Comparison of ENCODE assay signal across 20 cellular contexts in the genomic region with DNA sequence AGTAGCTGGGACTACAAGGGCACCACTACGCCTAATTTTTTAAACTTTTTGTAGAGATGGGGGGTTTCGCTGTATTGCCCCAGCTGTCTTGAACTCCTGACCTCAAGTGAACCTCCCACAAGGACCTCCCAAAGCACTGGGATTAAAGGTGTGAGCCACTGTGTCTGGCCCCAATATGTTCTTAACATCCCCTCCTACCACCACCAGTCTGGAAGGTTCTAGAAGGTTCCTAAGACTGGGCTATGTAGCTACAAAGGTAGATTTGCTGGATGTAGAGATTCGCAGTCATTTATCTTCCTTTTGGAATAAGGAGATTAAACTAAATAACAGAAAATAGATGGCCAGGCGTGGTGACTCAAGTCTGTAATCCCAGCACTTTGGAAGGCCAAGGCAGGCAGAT. TPM values are rescaled to one million over a fixed set of nuclear protein-coding genes. Genes with fewer than 3 reads are reported as not detected.
DNase-seq lines count a peak whose midpoint lies in the region; ATAC-seq, FAIRE-seq and TF ChIP-seq lines count a peak whose summit lies in the region.
"Had no signal": no experiment of that assay in that cellular context is flagged by ENCODE, and none has a peak within 500 bp of the region (broad histone marks: within the 10 kb centered on the region; RNA-seq: fewer than 3 reads in every experiment).

No MANE protein-coding gene starts in this region.

- H4K20me1 ChIP-seq in K562 (replicated peaks; ENCODE audit: control insufficient read depth, insufficient read depth, low read length): no peaks in the 10 kb centered on the region

- H3K4me1 ChIP-seq in cardiac muscle cell (ENCODE audit: low read depth) (peaks cover 9% of the 10 kb centered on the region), K562 (replicated peaks in 1 of 2; ENCODE audit: control insufficient read depth in 2 of 2, insufficient read depth in 2 of 2, low read length in 2 of 2) (peaks cover 15 to 31% of the 10 kb centered on the region in 2 experiments)

- intact Hi-C loops in cardiac septum (cut with DNase I): no loop called here
- intact Hi-C loops in K562 (cut with micrococcal nuclease): no loop called here

- ATAC-seq in K562 (no peak), HG03196 (IDR thresholded peaks at IDR 0.05; ENCODE audit: unreplicated experiment) (no peak)
- ATAC-seq: A549; CD8-positive, alpha-beta T cell had no signal

- DNase-seq in cardiac muscle cell (ENCODE audit: low read depth in 1 of 2, low spot score in 1 of 2): no peak
- DNase-seq in cardiac septum (ENCODE audit: low spot score): no peak
- DNase-seq in K562 (ENCODE audit: extremely low read depth in 1 of 4, low spot score in 3 of 4): no peak
- DNase-seq in SIG-M5 (lab: John Stamatoyannopoulos, UW): no peak
- DNase-seq: AML-193; Caco-2; Calu3; CD4-positive, alpha-beta T cell; CD8-positive, alpha-beta T cell; DMS79 treated with DMSO at 0.1 percent for 48 hours; GF-D8 had no signal

- TF ChIP-seq CTCF in cardiac muscle cell (IDR thresholded peaks at IDR 0.05; ENCODE audit: low read depth, low read length) (no peak), K562 (IDR thresholded peaks at IDR 0.05 in 2 of 3, conservative IDR thresholded peaks at IDR 0.05 in 1 of 3; ENCODE audit: insufficient read depth in 2 of 3, low read depth in 1 of 3, low read length in 3 of 3) (no peak)

- H3K79me2 ChIP-seq in K562 (ENCODE audit: control insufficient read depth, insufficient read depth, low read length): no peaks in the 10 kb centered on the region

- no peak overlapping the region for H3K4me3 ChIP-seq in cardiac muscle cell
- no peak overlapping the region for H3K4me3 ChIP-seq in K562
- H3K4me3 ChIP-seq: A549; BLaER1 treated with 17β-estradiol and CSF1 and Interleukin-3, amounts not matched to agents 10 nM and 100 nM had no signal

- H3K4me2 ChIP-seq in K562 (ENCODE audit: insufficient read depth, low read length): no peak overlapping the region
- H3K4me2 ChIP-seq: A549; BLaER1 treated with 17β-estradiol and CSF1 and Interleukin-3, amounts not matched to agents 10 nM and 100 nM had no signal

- TF ChIP-seq POLR2A in K562 (conservative IDR thresholded peaks at IDR 0.05): no peak

- H3K36me3 ChIP-seq in cardiac muscle cell: no peaks in the 10 kb centered on the region
- no peaks in the 10 kb centered on the region; the same call in 2 of the 3 replicates for H3K36me3 ChIP-seq in K562 (ENCODE audit: control insufficient read depth, insufficient read depth, low read length)

- no peak for TF ChIP-seq EP300 in K562 (IDR thresholded peaks at IDR 0.05; ENCODE audit: low read length)

- H2AFZ ChIP-seq in K562 (ENCODE audit: low read depth, low read length): no peak overlapping the region

- H3K27ac ChIP-seq in cardiac muscle cell: peak overlapping the region; percentile 54
- H3K27ac ChIP-seq in K562 (ENCODE audit: extremely low read depth, low read depth, low read length): no peak overlapping the region
- H3K27ac ChIP-seq: 22Rv1; A549; BLaER1 treated with 17β-estradiol and CSF1 and Interleukin-3, amounts not matched to agents 10 nM and 100 nM; C4-2B had no signal

- POLR2A ChIA-PET in K562 (lab: Yijun Ruan, JAX): interaction anchor here (0.6 to 1.3 kb wide), 6 partner anchors 9 to 134 kb away, joined by 3 to 4 read pairs (median 4); partner anchors contain the start of genes FTL and PPP1R15A

- WGBS in K562 (ENCODE audit: insufficient coverage, low coverage, missing lambda C conversion rate): 89% methylated on average over 4 of the region's 4 CpGs

- no peak overlapping the region for H3K9ac ChIP-seq in K562 (ENCODE audit: insufficient read depth in 1 of 2, low read depth in 2 of 2, low read length in 2 of 2)
- H3K9ac ChIP-seq: BLaER1 treated with 17β-estradiol and CSF1 and Interleukin-3, amounts not matched to agents 10 nM and 100 nM had no signal

- H3K27me3 ChIP-seq in cardiac muscle cell (no peaks in the 10 kb centered on the region), K562 (ENCODE audit: control insufficient read depth in 2 of 2, insufficient read depth in 2 of 2, low read length in 2 of 2) (no peaks in the 10 kb centered on the region)
- H3K27me3 ChIP-seq: BLaER1 treated with 17β-estradiol and CSF1 and Interleukin-3, amounts not matched to agents 10 nM and 100 nM had no signal

- TF ChIP-seq RAD21 in K562 (CRISPR knock-in tag; conservative IDR thresholded peaks at IDR 0.05 in 1 of 2, IDR thresholded peaks at IDR 0.05 in 1 of 2): no peak

- FAIRE-seq in K562 (lab: Jason Lieb, UNC): peak; percentile 72
- FAIRE-seq: A549, D721Med, G401.6, GM12892, GM18507 had no signal

- CTCF ChIA-PET in K562 (lab: Yijun Ruan, JAX; ENCODE audit: low intra/inter-chr PET ratio): no interaction called here

- in situ Hi-C loops in K562 (cut with MboI): no loop called here

- no TSS peak for BruUV-seq in K562 (replicated peaks; lab: Mats Ljungman, UMichigan)

- H3K9me3 ChIP-seq in cardiac muscle cell (ENCODE audit: low read depth) (no peaks in the 10 kb centered on the region), K562 (replicated peaks; ENCODE audit: control insufficient read depth, insufficient read depth, low read depth, low read length) (no peaks in the 10 kb centered on the region)
- H3K9me3 ChIP-seq: A549; BLaER1 treated with 17β-estradiol and CSF1 and Interleukin-3, amounts not matched to agents 10 nM and 100 nM; Caco-2 had no signal

- peaks cover 2% of the 10 kb centered on the region for H3K9me1 ChIP-seq in K562 (ENCODE audit: control insufficient read depth, insufficient read depth, low read length)

RNA-seq across cellular contexts. Expression of gene HSD17B14, which starts 5.3 kb away (rescaled TPM):
- total RNA-seq in cardiac muscle cell: 27.5 and 43.1 TPM in 2 replicates
- polyA plus RNA-seq in cardiac muscle cell: 31.7 and 35.1 TPM in 2 replicates
- 1.9 TPM for total RNA-seq in cardiac septum
- total RNA-seq in K562 (2011; cell fraction: chromatin; rRNA removed; ENCODE audit: low replicate concordance): 0.70 and 1.7 TPM in 2 replicates
- 0.50 and 1.1 TPM in 2 replicates for total RNA-seq in K562 (2011; cell fraction: nucleolus; rRNA removed)
- 0.53 and 0.88 TPM in 2 replicates for total RNA-seq in K562 (2011; cell fraction: nucleoplasm; rRNA removed)
- total RNA-seq in K562 (2014; rRNA removed): 0.20 TPM in 1 of 2 replicates, not detected in the other
- not detected in 2 replicates for total RNA-seq in K562 (2014; rRNA removed; fragmentation: Illumina TruSeq; extraction: Trizol)
- total RNA-seq in K562 (2015; rRNA removed; fragmentation: Illumina TruSeq; extraction: Trizol): not detected in 2 replicates
- 0.16 TPM in 1 of 2 replicates, not detected in the other for total RNA-seq in K562 (2021)
- 0.20 TPM in 1 of 2 replicates, not detected in the other for polyA plus RNA-seq in K562 (2011; rRNA removed)
- 0.19 and 0.22 TPM in 2 replicates for polyA plus RNA-seq in K562 (2011; cell fraction: cytosol; rRNA removed)
- 0.60 and 1.2 TPM in 2 replicates for polyA plus RNA-seq in K562 (2011; cell fraction: nucleus; rRNA removed)
- polyA plus RNA-seq in K562 (2012): 0.21 and 1.0 TPM in 2 replicates
- not detected in 2 replicates for polyA plus RNA-seq in K562 (2014; fragmentation: Illumina TruSeq; extraction: Trizol)
- not detected for polyA plus RNA-seq in K562 (2014; fragmentation: Nextera tagmentation; extraction: Ambion mirVana)
- not detected in 2 replicates for polyA plus RNA-seq in K562 (2014; rRNA removed)
- not detected in 2 replicates for polyA minus RNA-seq in K562 (2011; rRNA and poly(A)+ RNA removed)
- not detected in 2 replicates for polyA minus RNA-seq in K562 (2011; cell fraction: cytosol; rRNA and poly(A)+ RNA removed)
- not detected in 2 replicates for polyA minus RNA-seq in K562 (2011; cell fraction: nucleus; rRNA and poly(A)+ RNA removed)

RNA-seq across cellular contexts. Expression of gene BCAT2, which starts 20.1 kb away (rescaled TPM):
- 127 and 144 TPM in 2 replicates for total RNA-seq in cardiac muscle cell
- polyA plus RNA-seq in cardiac muscle cell: 154 and 157 TPM in 2 replicates
- total RNA-seq in cardiac septum: 48.9 TPM
- total RNA-seq in K562 (2011; cell fraction: chromatin; rRNA removed; ENCODE audit: low replicate concordance): 51.3 and 119 TPM in 2 replicates
- 57.0 and 58.4 TPM in 2 replicates for total RNA-seq in K562 (2011; cell fraction: nucleolus; rRNA removed)
- 47.7 and 57.1 TPM in 2 replicates for total RNA-seq in K562 (2011; cell fraction: nucleoplasm; rRNA removed)
- 57.8 and 69.7 TPM in 2 replicates for total RNA-seq in K562 (2014; rRNA removed)
- 12.4 and 18.9 TPM in 2 replicates for total RNA-seq in K562 (2014; rRNA removed; fragmentation: Illumina TruSeq; extraction: Trizol)
- 31.4 and 32.6 TPM in 2 replicates for total RNA-seq in K562 (2015; rRNA removed; fragmentation: Illumina TruSeq; extraction: Trizol)
- total RNA-seq in K562 (2021): 79.6 and 84.8 TPM in 2 replicates
- polyA plus RNA-seq in K562 (2011; rRNA removed): 29.7 and 54.4 TPM in 2 replicates
- polyA plus RNA-seq in K562 (2011; cell fraction: cytosol; rRNA removed): 62.1 and 122 TPM in 2 replicates
- 58.1 and 87.7 TPM in 2 replicates for polyA plus RNA-seq in K562 (2011; cell fraction: nucleus; rRNA removed)
- polyA plus RNA-seq in K562 (2012): 50.4 and 57.4 TPM in 2 replicates
- 53.9 and 68.4 TPM in 2 replicates for polyA plus RNA-seq in K562 (2014; fragmentation: Illumina TruSeq; extraction: Trizol)
- 10 to 100 TPM in 1 of 2 experiments, 1 to 10 TPM in 1; 3.4 to 17.0 TPM for polyA plus RNA-seq in K562 (2014; fragmentation: Nextera tagmentation; extraction: Ambion mirVana)
- 61.3 and 70.5 TPM in 2 replicates for polyA plus RNA-seq in K562 (2014; rRNA removed)
- 19.9 and 22.6 TPM in 2 replicates for polyA minus RNA-seq in K562 (2011; rRNA and poly(A)+ RNA removed)
- 31.7 and 42.9 TPM in 2 replicates for polyA minus RNA-seq in K562 (2011; cell fraction: cytosol; rRNA and poly(A)+ RNA removed)
- polyA minus RNA-seq in K562 (2011; cell fraction: nucleus; rRNA and poly(A)+ RNA removed): 13.1 and 17.9 TPM in 2 replicates

RNA-seq across cellular contexts. Expression of gene PLEKHA4, which starts 37.5 kb away (rescaled TPM):
- total RNA-seq in cardiac muscle cell (22.5 and 27.1 TPM in 2 replicates), cardiac septum (106 TPM), K562 (2014; rRNA removed) (17.0 and 20.1 TPM in 2 replicates), K562 (2014; rRNA removed; fragmentation: Illumina TruSeq; extraction: Trizol) (3.3 and 4.4 TPM in 2 replicates), K562 (2015; rRNA removed; fragmentation: Illumina TruSeq; extraction: Trizol) (5.2 and 5.6 TPM in 2 replicates), K562 (2021) (27.2 and 30.8 TPM in 2 replicates)
- polyA plus RNA-seq in cardiac muscle cell (29.4 and 37.1 TPM in 2 replicates), K562 (2011; rRNA removed) (13.4 and 25.1 TPM in 2 replicates), K562 (2014; fragmentation: Illumina TruSeq; extraction: Trizol) (11.4 and 18.4 TPM in 2 replicates), K562 (2014; fragmentation: Nextera tagmentation; extraction: Ambion mirVana) (under 1 TPM; 0.07 to 0.31 TPM), K562 (2014; rRNA removed) (22.0 and 23.5 TPM in 2 replicates)
- 22.1 and 56.7 TPM in 2 replicates for total RNA-seq in K562 (2011; cell fraction: chromatin; rRNA removed; ENCODE audit: low replicate concordance)
- 27.5 and 39.4 TPM in 2 replicates for total RNA-seq in K562 (2011; cell fraction: nucleolus; rRNA removed)
- total RNA-seq in K562 (2011; cell fraction: nucleoplasm; rRNA removed): 22.7 and 27.9 TPM in 2 replicates
- 20.5 and 26.0 TPM in 2 replicates for polyA plus RNA-seq in K562 (2011; cell fraction: cytosol; rRNA removed)
- 33.6 and 37.4 TPM in 2 replicates for polyA plus RNA-seq in K562 (2011; cell fraction: nucleus; rRNA removed)
- polyA plus RNA-seq in K562 (2012): 17.0 and 29.2 TPM in 2 replicates
- 2.8 and 3.5 TPM in 2 replicates for polyA minus RNA-seq in K562 (2011; rRNA and poly(A)+ RNA removed)
- 10.6 and 15.0 TPM in 2 replicates for polyA minus RNA-seq in K562 (2011; cell fraction: cytosol; rRNA and poly(A)+ RNA removed)
- 8.1 and 13.7 TPM in 2 replicates for polyA minus RNA-seq in K562 (2011; cell fraction: nucleus; rRNA and poly(A)+ RNA removed)

RNA-seq across cellular contexts. Expression of gene PPP1R15A, which starts 41.3 kb away (rescaled TPM):
- total RNA-seq in cardiac muscle cell: 54.1 and 85.1 TPM in 2 replicates
- 87.6 and 95.7 TPM in 2 replicates for polyA plus RNA-seq in cardiac muscle cell
- total RNA-seq in cardiac septum: 87.0 TPM
- total RNA-seq in K562 (2011; cell fraction: chromatin; rRNA removed; ENCODE audit: low replicate concordance): 91.7 and 166 TPM in 2 replicates
- 117 and 129 TPM in 2 replicates for total RNA-seq in K562 (2011; cell fraction: nucleolus; rRNA removed)
- 102 and 128 TPM in 2 replicates for total RNA-seq in K562 (2011; cell fraction: nucleoplasm; rRNA removed)
- total RNA-seq in K562 (2014; rRNA removed): 59.1 and 87.0 TPM in 2 replicates
- 37.8 and 44.0 TPM in 2 replicates for total RNA-seq in K562 (2014; rRNA removed; fragmentation: Illumina TruSeq; extraction: Trizol)
- total RNA-seq in K562 (2015; rRNA removed; fragmentation: Illumina TruSeq; extraction: Trizol): 34.8 and 35.5 TPM in 2 replicates
- total RNA-seq in K562 (2021): 64.8 and 67.4 TPM in 2 replicates
- 38.1 and 60.9 TPM in 2 replicates for polyA plus RNA-seq in K562 (2011; rRNA removed)
- 32.7 and 34.1 TPM in 2 replicates for polyA plus RNA-seq in K562 (2011; cell fraction: cytosol; rRNA removed)
- polyA plus RNA-seq in K562 (2011; cell fraction: nucleus; rRNA removed): 82.3 and 88.1 TPM in 2 replicates
- 62.3 and 136 TPM in 2 replicates for polyA plus RNA-seq in K562 (2012)
- 67.6 and 73.7 TPM in 2 replicates for polyA plus RNA-seq in K562 (2014; fragmentation: Illumina TruSeq; extraction: Trizol)
- polyA plus RNA-seq in K562 (2014; fragmentation: Nextera tagmentation; extraction: Ambion mirVana): 1 to 10 TPM in 1 of 2 experiments, under 1 TPM in 1; 0.42 to 1.3 TPM
- polyA plus RNA-seq in K562 (2014; rRNA removed): 55.7 and 77.6 TPM in 2 replicates
- polyA minus RNA-seq in K562 (2011; rRNA and poly(A)+ RNA removed): 26.6 and 38.8 TPM in 2 replicates
- polyA minus RNA-seq in K562 (2011; cell fraction: cytosol; rRNA and poly(A)+ RNA removed): 24.1 and 29.0 TPM in 2 replicates
- polyA minus RNA-seq in K562 (2011; cell fraction: nucleus; rRNA and poly(A)+ RNA removed): 33.5 and 61.9 TPM in 2 replicates
